ENCODE assay signal across 8 cellular contexts in genomic region chr17:40417258-40417608, GRCh38. TPM values are rescaled to one million over a fixed set of nuclear protein-coding genes. Genes with fewer than 3 reads are reported as not detected.
DNase-seq lines count a peak whose midpoint lies in the region; ATAC-seq and TF ChIP-seq lines count a peak whose summit lies in the region.

No MANE protein-coding gene starts in this region.

- intact Hi-C loops in Caco-2 (cut with micrococcal nuclease; ENCODE audit: unreplicated experiment), result no loop called here

- H3K4me3 ChIP-seq in Caco-2 (ENCODE audit: low read depth, low read length) (peak overlapping the region; percentile 89), astrocyte of the cerebellum (ENCODE audit: low read depth, low read length) (peak overlapping the region; percentile 81)

- CTCF ChIA-PET in Caco-2 (lab: Charles Lee), result interaction anchor here (0.9 to 2.0 kb wide), 16 partner anchors 10 to 1271 kb away, joined by 3 to 34 read pairs (median 6); partner anchors contain the start of genes EIF1, IGFBP4 and WIPF2

- DNase-seq in Caco-2 (peak in 1 of 2 experiments; percentile 45), NCI-H1417 (lab: John Stamatoyannopoulos, UW) (peak; percentile 50 to 82 (median 78)), astrocyte of the cerebellum (ENCODE audit: low read depth) (no peak), memory B cell (ENCODE audit: low spot score in 2 of 2) (no peak), CD1c-positive myeloid dendritic cell (ENCODE audit: extremely low spot score) (no peak)
- DNase-seq in activated CD8-positive, alpha-beta memory T cell treated with anti-CD3 and anti-CD28 coated beads, Interleukin-2, amount 50 U/mL, for 48 hours, result no peak

- ATAC-seq in GM21447 (IDR thresholded peaks at IDR 0.05; ENCODE audit: unreplicated experiment) (peak; percentile 9), memory B cell (ENCODE audit: low read depth) (peak; percentile 1), HG02623 (IDR thresholded peaks at IDR 0.05; ENCODE audit: unreplicated experiment) (no peak)

- peaks cover 49% of the 10 kb centered on the region for H3K36me3 Mint-ChIP-seq in Caco-2 (ENCODE audit: insufficient read depth, unreplicated experiment)
- H3K36me3 Mint-ChIP-seq in memory B cell, result no peaks in the 10 kb centered on the region

- no peaks in the 10 kb centered on the region for H3K9me3 ChIP-seq in Caco-2

- no peaks in the 10 kb centered on the region for H3K27me3 Mint-ChIP-seq in Caco-2 (ENCODE audit: insufficient read depth, unreplicated experiment)
- no peaks in the 10 kb centered on the region for H3K27me3 Mint-ChIP-seq in memory B cell

- H3K4me3 Mint-ChIP-seq in Caco-2 (ENCODE audit: unreplicated experiment), result peak overlapping the region; percentile 99
- peak overlapping the region; percentile 96 for H3K4me3 Mint-ChIP-seq in memory B cell

- no peaks in the 10 kb centered on the region for H3K4me1 Mint-ChIP-seq in Caco-2 (ENCODE audit: low read depth, unreplicated experiment)
- H3K4me1 Mint-ChIP-seq in memory B cell, result no peaks in the 10 kb centered on the region

- peak overlapping the region; percentile 99 for H3K27ac Mint-ChIP-seq in Caco-2 (ENCODE audit: unreplicated experiment)
- H3K27ac Mint-ChIP-seq in memory B cell, result no peak overlapping the region

- BruUV-seq in Caco-2 (replicated peaks; lab: Mats Ljungman, UMichigan), result TSS peak; percentile 65

- in situ Hi-C loops in astrocyte of the cerebellum (cut with HindIII; ENCODE audit: low sequenced_read_pairs), result loop anchor here (5.0 kb wide), 1 partner anchor 115 kb away; no protein-coding TSS in a partner anchor

- H3K27me3 ChIP-seq in Caco-2 (replicated peaks; ENCODE audit: control insufficient read depth, insufficient read depth, low read length), result no peaks in the 10 kb centered on the region

- peaks cover 16% of the 10 kb centered on the region; the same call in 1 of the 2 replicates for H3K4me1 ChIP-seq in Caco-2

- no peaks in the 10 kb centered on the region for H3K36me3 ChIP-seq in Caco-2 (ENCODE audit: control insufficient read depth, insufficient read depth, low read length)

- TF ChIP-seq CTCF in Caco-2 (IDR thresholded peaks at IDR 0.05; ENCODE audit: insufficient read depth in 1 of 2, low read depth in 1 of 2, low read length in 1 of 2, severe bottlenecking in 1 of 2, unreplicated experiment in 1 of 2) (peak in 1 of 2 experiments; percentile 6), astrocyte of the cerebellum (IDR thresholded peaks at IDR 0.05; ENCODE audit: low read depth, low read length, missing control alignments) (no peak)

- POLR2A ChIA-PET in Caco-2 (lab: Charles Lee), result interaction anchor here (0.6 to 1.6 kb wide), 9 partner anchors 27 to 1272 kb away, joined by 3 to 16 read pairs (median 4); partner anchors contain the start of genes CDC6, NR1D1 and WIPF2

- H3K9me3 Mint-ChIP-seq in Caco-2 (ENCODE audit: unreplicated experiment) (no peaks in the 10 kb centered on the region), memory B cell (no peaks in the 10 kb centered on the region)

RNA-seq across cellular contexts. Expression of gene TOP2A, which starts 0.5 kb away (rescaled TPM):
- total RNA-seq in Caco-2 (2022), result 226 and 237 TPM in 2 replicates

RNA-seq across cellular contexts. Expression of gene IGFBP4, which starts 26.0 kb away (rescaled TPM):
- 35.7 and 49.1 TPM in 2 replicates for total RNA-seq in Caco-2 (2022)

RNA-seq across cellular contexts. Expression of gene GJD3, which starts 52.7 kb away (rescaled TPM):
- total RNA-seq in Caco-2 (2022), result not detected in 2 replicates

Comparison
In these comparisons a context has a peak if more than half of its experiments do, and no peak if none do; other contexts are left out.
1. DNase-seq: peak in NCI-H1417 (3 of 3); none in astrocyte of the cerebellum (single experiment), memory B cell (0 of 2), CD1c-positive myeloid dendritic cell (single experiment) and activated CD8-positive, alpha-beta memory T cell treated with anti-CD3 and anti-CD28 coated beads, Interleukin-2, amount 50 U/mL, for 48 hours (single experiment).